In the genomic region with DNA sequence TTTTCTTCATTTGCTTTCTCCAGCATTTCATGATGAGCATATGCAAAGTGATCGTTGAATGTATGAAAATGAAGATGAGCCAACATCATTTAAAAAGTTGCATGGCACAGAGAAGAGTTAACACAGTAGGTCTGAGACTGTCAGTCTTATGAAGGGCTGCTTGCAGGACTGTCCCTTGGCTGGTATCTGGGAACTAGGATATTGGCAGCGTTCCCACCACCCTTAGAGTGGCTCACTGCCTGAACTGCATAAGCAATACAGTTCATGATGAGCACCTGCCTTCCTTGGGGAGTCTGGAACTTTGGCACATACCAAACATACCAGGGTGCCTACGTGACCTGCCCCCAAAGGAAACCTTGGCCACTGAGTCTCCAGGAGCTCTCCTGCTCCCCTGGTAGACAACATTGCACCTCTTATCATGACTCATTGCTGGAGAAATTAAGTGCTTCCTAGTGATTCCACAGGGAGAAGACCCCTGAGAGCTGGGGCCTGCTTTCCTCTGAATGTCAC, we compare ENCODE assay signal across 25 cellular contexts.
DNase-seq lines count a peak whose midpoint lies in the region; ATAC-seq and TF ChIP-seq lines count a peak whose summit lies in the region.
"Had no signal": no experiment of that assay in that cellular context is flagged by ENCODE, and none has a peak within 500 bp of the region (broad histone marks: within the 10 kb centered on the region; RNA-seq: fewer than 3 reads in every experiment).

No MANE protein-coding gene starts in this region.

- intact Hi-C loops in left ventricle myocardium inferior (cut with micrococcal nuclease) (no loop called here), aorta (cut with DNase I) (no loop called here)

- no peak overlapping the region; the same call in 1 of the 2 replicates for H3K14ac ChIP-seq in H9 (ENCODE audit: insufficient read depth, low read length)

- H4K20me1 ChIP-seq in H9 (ENCODE audit: control insufficient read depth, insufficient read depth, insufficient read length) = no peaks in the 10 kb centered on the region

- H3K23me2 ChIP-seq in H9 (ENCODE audit: insufficient read length, low read depth, low read length, poor library complexity, severe bottlenecking) = no peaks in the 10 kb centered on the region

- H3K9ac ChIP-seq in H9 (ENCODE audit: extremely low read depth, insufficient read length, low read length) = no peak overlapping the region

- no peak overlapping the region for H3K27ac Mint-ChIP-seq in H9
- H3K27ac Mint-ChIP-seq: activated B cell treated with CpG ODN at 0.5 μM for 24 hours; activated naive CD4-positive, alpha-beta T cell treated with anti-CD3 and anti-CD28 coated beads, Interleukin-2, amount 10 ng/mL, durations not matched to agents 7 days and 5 days; activated T-helper 1 cell treated with anti-CD3 and anti-CD28 coated beads, Interleukin-12 subunit alpha, Interleukin-12 subunit beta, Interleukin-2, Interleukin-4 antibody, amounts not matched to agents 30 ng/mL and 10 ng/mL and 1 ng/mL, durations not matched to agents 14 hours and 24 hours and 36 hours; effector memory CD8-positive, alpha-beta T cell; naive B cell; stimulated activated memory B cell treated with anti-CD40 and anti-IgM and Interleukin-4, amounts not matched to agents 10 μg/mL and 1 μg/mL and 100 μg/mL, for 72 hours had no signal

- H3K9me3 ChIP-seq in left ventricle myocardium inferior (replicated peaks) (no peaks in the 10 kb centered on the region), aorta (ENCODE audit: control insufficient read depth, low read length) (no peaks in the 10 kb centered on the region), H9 (ENCODE audit: control insufficient read depth, low read depth, low read length) (no peaks in the 10 kb centered on the region)
- H3K9me3 ChIP-seq: neutrophil had no signal

- H3K4ac ChIP-seq in H9 (ENCODE audit: low read depth, low read length) = no peak overlapping the region

- H3K4me1 ChIP-seq in left ventricle myocardium inferior = peaks cover 3% of the 10 kb centered on the region
- H3K4me1 ChIP-seq in aorta (ENCODE audit: control insufficient read depth in 1 of 2, insufficient read depth in 2 of 2, low read length in 2 of 2) = no peaks in the 10 kb centered on the region
- H3K4me1 ChIP-seq in H9 (ENCODE audit: insufficient read depth, low read length) = peaks cover 3% of the 10 kb centered on the region; the same call in 1 of the 2 replicates
- H3K4me1 ChIP-seq: upper lobe of left lung had no signal

- H2BK5ac ChIP-seq in H9 (ENCODE audit: insufficient read length, low read length) = no peak overlapping the region

- H3K79me1 ChIP-seq in H9 (ENCODE audit: insufficient read depth, low read depth, low read length, poor library complexity, severe bottlenecking) = no peaks in the 10 kb centered on the region

- H3K9me3 Mint-ChIP-seq in H9 = no peaks in the 10 kb centered on the region; a peak in 1 of 5 replicates

- H3K27me3 Mint-ChIP-seq in H9 (ENCODE audit: low read depth) = no peaks in the 10 kb centered on the region
- H3K27me3 Mint-ChIP-seq: activated B cell treated with CpG ODN at 0.5 μM for 24 hours; activated naive CD4-positive, alpha-beta T cell treated with anti-CD3 and anti-CD28 coated beads, Interleukin-2, amount 10 ng/mL, durations not matched to agents 7 days and 5 days; effector memory CD8-positive, alpha-beta T cell; naive B cell; stimulated activated memory B cell treated with anti-CD40 and anti-IgM and Interleukin-4, amounts not matched to agents 10 μg/mL and 1 μg/mL and 100 μg/mL, for 72 hours had no signal

- DNase-seq in 8988T (peak; percentile 20), DMS 273 (lab: John Stamatoyannopoulos, UW; ENCODE audit: unreplicated experiment) (peak; percentile 69), NCI-H446 treated with DMSO at 0.1 percent for 48 hours (lab: John Stamatoyannopoulos, UW) (peak; percentile 65), left ventricle myocardium inferior (peak; percentile 27), aorta (no peak), H9 (no peak)
- no peak for DNase-seq in activated CD4-positive, CD25-positive, alpha-beta regulatory T cell (lab: John Stamatoyannopoulos, UW)
- DNase-seq: activated B cell treated with CpG ODN at 0.5 μM for 24 hours; activated CD4-positive, alpha-beta T cell treated with anti-CD3 and anti-CD28 coated beads, Interleukin-2, amount 50 U/mL, for 4 hours; activated naive CD4-positive, alpha-beta T cell treated with anti-CD3 and anti-CD28 coated beads, Interleukin-2, amount 10 ng/mL, durations not matched to agents 7 days and 5 days; cortex of kidney; effector memory CD8-positive, alpha-beta T cell; EL; left colon; naive B cell; NCI-H187; NCI-H510A; PC-9; stimulated activated CD4-positive, alpha-beta T cell treated with anti-CD3 and anti-CD28 coated beads, Interleukin-4, amount 100 ng/mL, for 4 hours; upper lobe of left lung had no signal

- H4K5ac ChIP-seq in H9 (ENCODE audit: insufficient read length, low read depth, low read length) = no peak overlapping the region

- H3K36me3 ChIP-seq in left ventricle myocardium inferior = no peaks in the 10 kb centered on the region
- H3K36me3 ChIP-seq in aorta (ENCODE audit: control insufficient read depth in 1 of 2, insufficient read depth in 2 of 2, low read length in 1 of 2) = no peaks in the 10 kb centered on the region
- H3K36me3 ChIP-seq: heart right ventricle, neutrophil, upper lobe of left lung had no signal

- H2AK5ac ChIP-seq in H9 (ENCODE audit: insufficient read length, low read length) = no peak overlapping the region

- TF ChIP-seq CTCF in left ventricle myocardium inferior (IDR thresholded peaks at IDR 0.05; ENCODE audit: borderline replicate concordance) = no peak
- TF ChIP-seq CTCF in H9 (conservative IDR thresholded peaks at IDR 0.05) = no peak

- H2AFZ ChIP-seq in H9 (ENCODE audit: low read length) = no peak overlapping the region
- H2AFZ ChIP-seq: PC-9 had no signal

- H3K4me3 ChIP-seq in left ventricle myocardium inferior (no peak overlapping the region), aorta (ENCODE audit: low read length in 2 of 2) (no peak overlapping the region)
- H3K4me3 ChIP-seq: heart right ventricle, PC-9, upper lobe of left lung had no signal

- no peaks in the 10 kb centered on the region for H3K27me3 ChIP-seq in left ventricle myocardium inferior (ENCODE audit: low read depth)
- no peaks in the 10 kb centered on the region for H3K27me3 ChIP-seq in aorta (ENCODE audit: control insufficient read depth in 1 of 2, insufficient read depth in 2 of 2, low read length in 1 of 2)
- H3K27me3 ChIP-seq in H9 (ENCODE audit: insufficient read depth, low read length) = no peaks in the 10 kb centered on the region
- H3K27me3 ChIP-seq: neutrophil, upper lobe of left lung had no signal

- no peak overlapping the region for H3K4me2 ChIP-seq in H9 (ENCODE audit: insufficient read depth, insufficient read length, low read length)
- H3K4me2 ChIP-seq: PC-9 had no signal

- no peak overlapping the region for H3K56ac ChIP-seq in H9 (ENCODE audit: insufficient read length, low read depth, low read length)

- H3K36me3 Mint-ChIP-seq in H9 (ENCODE audit: insufficient read depth in 1 of 3, low read depth in 3 of 3) = no peaks in the 10 kb centered on the region
- H3K36me3 Mint-ChIP-seq: activated naive CD4-positive, alpha-beta T cell treated with anti-CD3 and anti-CD28 coated beads, Interleukin-2, amount 10 ng/mL, durations not matched to agents 7 days and 5 days; naive B cell; stimulated activated memory B cell treated with anti-CD40 and anti-IgM and Interleukin-4, amounts not matched to agents 10 μg/mL and 1 μg/mL and 100 μg/mL, for 72 hours had no signal

- no peak overlapping the region for H2BK15ac ChIP-seq in H9 (ENCODE audit: low read depth, low read length)

- H3K4me3 Mint-ChIP-seq in H9 = no peak overlapping the region
- H3K4me3 Mint-ChIP-seq: activated B cell treated with CpG ODN at 0.5 μM for 24 hours; activated naive CD4-positive, alpha-beta T cell treated with anti-CD3 and anti-CD28 coated beads, Interleukin-2, amount 10 ng/mL, durations not matched to agents 7 days and 5 days; activated T-helper 1 cell treated with anti-CD3 and anti-CD28 coated beads, Interleukin-12 subunit alpha, Interleukin-12 subunit beta, Interleukin-2, Interleukin-4 antibody, amounts not matched to agents 30 ng/mL and 10 ng/mL and 1 ng/mL, durations not matched to agents 14 hours and 24 hours and 36 hours; effector memory CD8-positive, alpha-beta T cell; naive B cell; stimulated activated memory B cell treated with anti-CD40 and anti-IgM and Interleukin-4, amounts not matched to agents 10 μg/mL and 1 μg/mL and 100 μg/mL, for 72 hours had no signal

- peaks cover 11 to 33% of the 10 kb centered on the region in 2 experiments for H3K4me1 Mint-ChIP-seq in H9
- H3K4me1 Mint-ChIP-seq: activated B cell treated with CpG ODN at 0.5 μM for 24 hours; activated naive CD4-positive, alpha-beta T cell treated with anti-CD3 and anti-CD28 coated beads, Interleukin-2, amount 10 ng/mL, durations not matched to agents 7 days and 5 days; naive B cell; stimulated activated memory B cell treated with anti-CD40 and anti-IgM and Interleukin-4, amounts not matched to agents 10 μg/mL and 1 μg/mL and 100 μg/mL, for 72 hours had no signal

- H4K8ac ChIP-seq in H9 (replicated peaks; ENCODE audit: insufficient read length, low read depth, low read length) = no peak overlapping the region

- no peak for ATAC-seq in aorta (ENCODE audit: low FRiP score)
- ATAC-seq: effector memory CD8-positive, alpha-beta T cell; left colon; sciatic nerve; stimulated activated memory B cell treated with anti-CD40 and anti-IgM and Interleukin-4, amounts not matched to agents 10 μg/mL and 1 μg/mL and 100 μg/mL, for 72 hours had no signal

- H3K23ac ChIP-seq in H9 (ENCODE audit: insufficient read length, low read depth, low read length) = no peak overlapping the region

- no peak overlapping the region for H3T11ph ChIP-seq in H9 (ENCODE audit: low read length)

- 47 to 55% methylated on average over 3 of the region's 3 CpGs for WGBS in aorta, 2 donors
- WGBS in H9 (ENCODE audit: extremely low coverage, insufficient read length, low lambda C conversion rate) = no CpG with 5 or more reads among the region's 3 CpGs

- no peaks in the 10 kb centered on the region for H3K79me2 ChIP-seq in H9 (ENCODE audit: insufficient read depth, low read length)

- no peak overlapping the region for H2BK12ac ChIP-seq in H9 (ENCODE audit: insufficient read length, low read depth, low read length)

- H4K91ac ChIP-seq in H9 (ENCODE audit: insufficient read length, low read depth, low read length) = no peak overlapping the region

- H2BK20ac ChIP-seq in H9 (ENCODE audit: low read depth, low read length, poor library complexity, severe bottlenecking) = no peak overlapping the region

- H3K18ac ChIP-seq in H9 (ENCODE audit: insufficient read length, low read depth, low read length) = no peak overlapping the region

- H2BK120ac ChIP-seq in H9 (ENCODE audit: low read depth, low read length, poor library complexity, severe bottlenecking) = no peak overlapping the region

- no peak overlapping the region for H3K27ac ChIP-seq in left ventricle myocardium inferior (replicated peaks)
- H3K27ac ChIP-seq in aorta (ENCODE audit: low read depth in 1 of 2, low read length in 2 of 2) = no peak overlapping the region
- H3K27ac ChIP-seq in H9 (ENCODE audit: insufficient read length, low read depth, low read length) = no peak overlapping the region
- H3K27ac ChIP-seq: heart right ventricle, neutrophil, PC-9, upper lobe of left lung had no signal

Comparison
In these comparisons a context has a peak if more than half of its experiments do, and no peak if none do; other contexts are left out.
1. DNase-seq: peak in 8988T (single experiment), DMS 273 (single experiment), NCI-H446 treated with DMSO at 0.1 percent for 48 hours (single experiment) and left ventricle myocardium inferior (single experiment); none in activated CD4-positive, CD25-positive, alpha-beta regulatory T cell (0 of 4), aorta (0 of 2) and H9 (single experiment).